In the genomic region with DNA sequence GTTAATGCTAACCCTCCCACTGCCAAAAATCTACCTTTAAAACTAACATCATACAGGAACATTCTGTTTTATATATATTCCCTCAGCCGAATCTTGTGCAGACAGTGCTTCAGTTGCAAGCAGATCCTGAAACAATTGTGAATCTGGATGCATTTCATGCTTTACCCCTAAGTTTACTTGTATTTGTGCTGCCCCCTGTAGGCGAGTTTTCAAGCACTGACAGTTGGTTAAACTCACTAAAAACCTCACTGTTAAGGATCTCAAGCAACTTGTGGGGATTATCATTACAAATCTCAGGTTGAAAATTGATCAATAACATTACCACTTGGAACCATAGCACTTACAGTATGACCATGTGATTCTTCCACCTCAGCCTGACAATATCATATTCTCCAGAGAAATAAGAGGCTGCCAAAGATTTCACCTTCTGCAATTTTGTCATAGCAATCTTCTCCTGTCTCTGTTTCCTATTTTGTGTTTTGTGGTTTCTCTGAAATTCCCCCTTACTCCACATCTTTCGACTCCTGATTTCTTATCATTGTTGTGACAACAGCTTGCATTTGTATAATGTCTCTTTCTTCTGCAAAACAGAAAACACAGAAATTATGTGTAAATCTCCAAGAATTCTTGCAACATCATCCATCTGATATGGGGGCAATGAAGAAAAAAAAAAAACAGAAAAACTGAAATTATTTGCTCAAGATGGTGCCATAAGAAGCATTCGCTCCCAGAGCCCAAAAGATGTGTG, we compare ENCODE assay signal across 8 cellular contexts.
DNase-seq lines count a peak whose midpoint lies in the region; ATAC-seq and TF ChIP-seq lines count a peak whose summit lies in the region.

No MANE protein-coding gene starts in this region.

- dilution Hi-C loops in mammary epithelial cell (cut with HindIII; ENCODE audit: low sequenced_read_pairs), result no loop called here

- DNase-seq in Ammon's horn (ENCODE audit: low spot score) (peak; percentile 54), GM20000 (ENCODE audit: low spot score) (peak; percentile 9), NCI-H345 (lab: John Stamatoyannopoulos, UW) (peak; percentile 25), mammary epithelial cell (peak; percentile 40), left lung (no peak), 8988T (no peak)
- DNase-seq in activated effector memory CD4-positive, alpha-beta T cell treated with Interleukin-2 at 50 U/mL for 16 hours, result no peak

- H3K79me2 ChIP-seq in mammary epithelial cell (ENCODE audit: insufficient read depth, low read length), result no peaks in the 10 kb centered on the region

- in situ Hi-C loops in mammary epithelial cell (cut with MboI; ENCODE audit: low sequenced_read_pairs in 2 of 2), result loop anchor here in 1 of 2 donors (10.0 kb wide), 1 partner anchor 181 kb away; no protein-coding TSS in a partner anchor

- no peak overlapping the region for H2AFZ ChIP-seq in mammary epithelial cell (ENCODE audit: low read depth, low read length)

- no peaks in the 10 kb centered on the region for H3K4me1 ChIP-seq in mammary epithelial cell (ENCODE audit: insufficient read depth, low read length)
- no peaks in the 10 kb centered on the region for H3K4me1 ChIP-seq in left lung

- intact Hi-C loops in mammary epithelial cell (cut with micrococcal nuclease), result loop anchor here (1.0 to 5.0 kb wide), 4 partner anchors 196 to 571 kb away; no protein-coding TSS in a partner anchor
- intact Hi-C loops in left lung (cut with DNase I), result no loop called here

- ATAC-seq in left lung, result peak; percentile 54
- no peak for ATAC-seq in GM21619 (IDR thresholded peaks at IDR 0.05; ENCODE audit: unreplicated experiment)

- H3K9ac ChIP-seq in mammary epithelial cell (ENCODE audit: insufficient read depth, low read length), result no peak overlapping the region

- BruUV-seq in mammary epithelial cell (replicated peaks; lab: Mats Ljungman, UMichigan), result no TSS peak

- no peak overlapping the region for H3K4me3 ChIP-seq in mammary epithelial cell (replicated peaks in 1 of 3; ENCODE audit: insufficient read depth in 1 of 3, low read depth in 2 of 3, low read length in 3 of 3)
- no peak overlapping the region for H3K4me3 ChIP-seq in left lung

- H3K36me3 ChIP-seq in mammary epithelial cell (ENCODE audit: insufficient read depth, low read length) (no peaks in the 10 kb centered on the region), left lung (no peaks in the 10 kb centered on the region)

- WGBS in mammary epithelial cell (ENCODE audit: low coverage, missing lambda C conversion rate), result 21% methylated on average over 4 of the region's 4 CpGs

- CTCF ChIA-PET in mammary epithelial cell (lab: Charles Lee; ENCODE audit: low non-redundant PET), result interaction anchor here (0.7 kb wide), 1 partner anchor 44 kb away, joined by 6 read pairs; no protein-coding TSS in a partner anchor

- TF ChIP-seq CTCF in GM20000 (IDR thresholded peaks at IDR 0.05; ENCODE audit: extremely low read depth, missing control alignments), result peak; percentile 19
- TF ChIP-seq CTCF in mammary epithelial cell (conservative IDR thresholded peaks at IDR 0.05 in 1 of 2, IDR thresholded peaks at IDR 0.05 in 1 of 2; ENCODE audit: extremely low read depth in 1 of 2, insufficient read depth in 1 of 2, low read depth in 1 of 2, low read length in 2 of 2), result peak; percentile 75 to 76
- TF ChIP-seq CTCF in left lung (IDR thresholded peaks at IDR 0.05), result peak in 1 of 2 donors; percentile 24

- no peak overlapping the region for H3K4me2 ChIP-seq in mammary epithelial cell (ENCODE audit: insufficient read depth, low read depth, low read length)

- no peaks in the 10 kb centered on the region for H4K20me1 ChIP-seq in mammary epithelial cell (ENCODE audit: insufficient read depth, low read length)

- H3K27ac ChIP-seq in mammary epithelial cell (ENCODE audit: insufficient read depth, low read depth, low read length) (no peak overlapping the region), left lung (no peak overlapping the region)

- H3K27me3 ChIP-seq in mammary epithelial cell (ENCODE audit: insufficient read depth, low read length) (no peaks in the 10 kb centered on the region), left lung (no peaks in the 10 kb centered on the region)

- H3K9me3 ChIP-seq in mammary epithelial cell (replicated peaks; ENCODE audit: insufficient read depth, low read length), result no peaks in the 10 kb centered on the region
- H3K9me3 ChIP-seq in left lung, result peaks cover 0 to 2% of the 10 kb centered on the region in 2 donors

Comparison
In these comparisons a context has a peak if more than half of its experiments do, and no peak if none do; other contexts are left out.
1. DNase-seq: peak in Ammon's horn (single experiment), GM20000 (single experiment), NCI-H345 (single experiment) and mammary epithelial cell (single experiment); none in left lung (0 of 2), 8988T (single experiment) and activated effector memory CD4-positive, alpha-beta T cell treated with Interleukin-2 at 50 U/mL for 16 hours (single experiment).